ENCODE assay signal across 26 cellular contexts in genomic region chr6:20448828-20449227, GRCh38. TPM values are rescaled to one million over a fixed set of nuclear protein-coding genes. Genes with fewer than 3 reads are reported as not detected.
DNase-seq lines count a peak whose midpoint lies in the region; ATAC-seq, FAIRE-seq and TF ChIP-seq lines count a peak whose summit lies in the region.
"Had no signal": no experiment of that assay in that cellular context is flagged by ENCODE, and none has a peak within 500 bp of the region (broad histone marks: within the 10 kb centered on the region; RNA-seq: fewer than 3 reads in every experiment).

No MANE protein-coding gene starts in this region.

- TF ChIP-seq POLR2A in HepG2 (IDR thresholded peaks at IDR 0.05; ENCODE audit: insufficient read depth in 1 of 2, low read depth in 2 of 2, low read length in 2 of 2): no peak

- no peak for TF ChIP-seq EP300 in HepG2 (IDR thresholded peaks at IDR 0.05; ENCODE audit: low read depth in 2 of 2, low read length in 2 of 2)
- no peak for TF ChIP-seq EP300 in HepG2 (CRISPR knock-in tag; IDR thresholded peaks at IDR 0.05; ENCODE audit: borderline replicate concordance)

- no peak overlapping the region for H2AFZ ChIP-seq in HepG2 (ENCODE audit: low read length)
- H2AFZ ChIP-seq: GM23248 had no signal

- H3K9ac ChIP-seq in HepG2 (ENCODE audit: insufficient read depth, low read depth, low read length): no peak overlapping the region
- H3K9ac ChIP-seq in kidney (ENCODE audit: low read length in 2 of 2): no peak overlapping the region
- H3K9ac ChIP-seq: BLaER1 treated with 17β-estradiol and CSF1 and Interleukin-3, amounts not matched to agents 10 nM and 100 nM; GM23248 had no signal

- TF ChIP-seq RAD21 in HepG2 (CRISPR knock-in tag; IDR thresholded peaks at IDR 0.05): no peak

- peaks cover 5% of the 10 kb centered on the region; the same call in 1 of the 2 replicates for H4K20me1 ChIP-seq in HepG2 (ENCODE audit: insufficient read depth, low read length)

- FAIRE-seq in GM19239 (lab: Jason Lieb, UNC): peak; percentile 47
- peak; percentile 36 for FAIRE-seq in HepG2 (lab: Jason Lieb, UNC)
- no peak for FAIRE-seq in kidney (lab: Jason Lieb, UNC)
- FAIRE-seq: GM12891 had no signal

- H3K27me3 ChIP-seq in HepG2 (ENCODE audit: control insufficient read depth in 1 of 2, insufficient read depth in 2 of 2, low read length in 2 of 2): no peaks in the 10 kb centered on the region
- no peaks in the 10 kb centered on the region for H3K27me3 ChIP-seq in neutrophil
- H3K27me3 ChIP-seq: BLaER1 treated with 17β-estradiol and CSF1 and Interleukin-3, amounts not matched to agents 10 nM and 100 nM had no signal

- H3K27me3 Mint-ChIP-seq in brain: no peaks in the 10 kb centered on the region
- H3K27me3 Mint-ChIP-seq: CD4-positive, alpha-beta memory T cell; IgD-negative memory B cell had no signal

- peaks cover 23% of the 10 kb centered on the region for H3K4me1 ChIP-seq in HepG2 (ENCODE audit: insufficient read depth, low read length)
- peaks cover 9 to 12% of the 10 kb centered on the region in 2 experiments for H3K4me1 ChIP-seq in neutrophil (ENCODE audit: control insufficient read depth in 1 of 2, insufficient read depth in 1 of 2, low read depth in 1 of 2, low read length in 1 of 2)
- peaks cover 0 to 3% of the 10 kb centered on the region in 2 donors for H3K4me1 ChIP-seq in kidney (ENCODE audit: control insufficient read depth in 1 of 2, insufficient read depth in 1 of 2, low read depth in 1 of 2, low read length in 2 of 2)

- DNase-seq in GM19239 (ENCODE audit: insufficient read length, low spot score) (no peak), HepG2 (ENCODE audit: low spot score) (peak; percentile 41), kidney (no peak)
- no peak for DNase-seq in activated effector memory CD4-positive, alpha-beta T cell treated with anti-CD3 and anti-CD28 coated beads, Interleukin-2, amount 50 U/mL, for 16 hours
- DNase-seq in activated CD4-positive, alpha-beta T cell treated with anti-CD3 and anti-CD28 coated beads for 4 hours: no peak
- DNase-seq: 8988T; Caco-2; CD4-positive, alpha-beta memory T cell; DMS 273 treated with DMSO at 0.1 percent for 48 hours; DND-41; GM23248; Karpas-422; NCI-H1694; NCI-H2081; NCI-H2171; NCI-H345; NCI-H526; SHP77 treated with DMSO at 0.1 percent for 48 hours had no signal

- no TSS peak for BruUV-seq in HepG2 (replicated peaks; lab: Mats Ljungman, UMichigan)

- H3K79me2 ChIP-seq in HepG2 (ENCODE audit: insufficient read depth, low read length): peaks cover 71% of the 10 kb centered on the region

- H3K27ac Mint-ChIP-seq in brain: peak overlapping the region in 3 of 5 experiments; percentile 9 to 83 (median 29)
- H3K27ac Mint-ChIP-seq: IgD-negative memory B cell had no signal

- ATAC-seq in HepG2: peak; percentile 95
- ATAC-seq: HCT116 had no signal

- H3K36me3 Mint-ChIP-seq in brain: peaks cover 58% of the 10 kb centered on the region

- TF ChIP-seq CTCF in brain (conservative IDR thresholded peaks at IDR 0.05) (no peak), HepG2 (CRISPR knock-in tag; IDR thresholded peaks at IDR 0.05) (no peak), neutrophil (IDR thresholded peaks at IDR 0.05) (no peak), kidney (IDR thresholded peaks at IDR 0.05; ENCODE audit: borderline replicate concordance, extremely low read depth, insufficient read depth) (no peak)

- peak overlapping the region in 1 of 5 experiments; percentile 29 for H3K4me3 Mint-ChIP-seq in brain
- H3K4me3 Mint-ChIP-seq: CD4-positive, alpha-beta memory T cell; IgD-negative memory B cell had no signal

- H3K9me3 ChIP-seq in HepG2 (ENCODE audit: low read length) (no peaks in the 10 kb centered on the region), neutrophil (no peaks in the 10 kb centered on the region), kidney (ENCODE audit: control insufficient read depth in 1 of 2, low read length in 2 of 2) (no peaks in the 10 kb centered on the region)
- H3K9me3 ChIP-seq: Caco-2 had no signal

- peaks cover 10 to 27% (median 18%) of the 10 kb centered on the region in 5 experiments for H3K9me3 Mint-ChIP-seq in brain
- H3K9me3 Mint-ChIP-seq: CD4-positive, alpha-beta memory T cell; IgD-negative memory B cell had no signal

- WGBS in HepG2 (ENCODE audit: low lambda C conversion rate): 22% methylated on average over 2 of the region's 2 CpGs

- in situ Hi-C loops in HepG2 (cut with HindIII; ENCODE audit: extremely low pct_ligation_motif_present, low pct_unique_long_range_greater_than_20kb): no loop called here

- peaks cover 24% of the 10 kb centered on the region for H3K4me1 Mint-ChIP-seq in brain

- POLR2A ChIA-PET in HepG2 (lab: Yijun Ruan, JAX): no interaction called here

- CTCF ChIA-PET in HepG2 (lab: Yijun Ruan, JAX; ENCODE audit: low intra/inter-chr PET ratio, low total read pairs): no interaction called here

- H3K36me3 ChIP-seq in HepG2 (replicated peaks in 1 of 2; ENCODE audit: control insufficient read depth in 1 of 2, insufficient read depth in 2 of 2, low read length in 2 of 2) (peaks cover 0 to 13% of the 10 kb centered on the region in 2 experiments; a peak in 2 of 5 replicates), neutrophil (peaks cover 7% of the 10 kb centered on the region), kidney (ENCODE audit: control insufficient read depth in 1 of 2, insufficient read depth in 2 of 2, low read length in 2 of 2) (no peaks in the 10 kb centered on the region)

- H3K27ac ChIP-seq in HepG2 (ENCODE audit: extremely low read length, insufficient read depth, low read length) (peak overlapping the region; percentile 3), neutrophil (peak overlapping the region; percentile 64), kidney (ENCODE audit: low read depth in 2 of 2, low read length in 2 of 2) (no peak overlapping the region)
- H3K27ac ChIP-seq: GM23248, RWPE1, SK-N-MC had no signal

- H3K4me2 ChIP-seq in HepG2 (ENCODE audit: low read depth, low read length): peak overlapping the region; percentile 21

- intact Hi-C loops in HepG2 (cut with micrococcal nuclease; ENCODE audit: unreplicated experiment) (loop anchor here (5.0 kb wide), 1 partner anchor 47 kb away; the partner anchor contains the start of gene E2F3), kidney (cut with DNase I) (no loop called here)

- H3K4me3 ChIP-seq in HepG2 (replicated peaks in 1 of 3; ENCODE audit: insufficient read depth in 1 of 3, low read depth in 2 of 3, low read length in 3 of 3) (no peak overlapping the region), neutrophil (ENCODE audit: low read depth in 1 of 2, low read length in 1 of 2) (no peak overlapping the region), kidney (ENCODE audit: low read length in 2 of 2) (no peak overlapping the region)
- H3K4me3 ChIP-seq: BLaER1 treated with 17β-estradiol and CSF1 and Interleukin-3, amounts not matched to agents 10 nM and 100 nM; GM23248; SK-N-MC had no signal

TF ChIP-seq in HepG2, 621 proteins besides CTCF, POLR2A, EP300 and RAD21 (continues in another document):
- TF ChIP-seq CBFB (CRISPR knock-in tag; IDR thresholded peaks at IDR 0.05) (no peak), FOSL2 (CRISPR knock-in tag; IDR thresholded peaks at IDR 0.05) (no peak), ESRRA (CRISPR knock-in tag; IDR thresholded peaks at IDR 0.05; ENCODE audit: low read depth) (no peak), HNF4A (CRISPR knock-in tag; IDR thresholded peaks at IDR 0.05) (peak; percentile 83), MIXL1 (CRISPR knock-in tag; IDR thresholded peaks at IDR 0.05) (peak; percentile 36; the same call in 1 of the 2 replicates), FOXO4 (CRISPR knock-in tag; conservative IDR thresholded peaks at IDR 0.05) (no peak), NCOR1 (IDR thresholded peaks at IDR 0.05; ENCODE audit: borderline replicate concordance, low read length) (0 out of 2 replicates have a peak, but pooled peaks have one; percentile 20), RFX5 (IDR thresholded peaks at IDR 0.05; ENCODE audit: low read depth, low read length) (no peak), TBP (CRISPR knock-in tag; IDR thresholded peaks at IDR 0.05) (no peak), ZNF816 (CRISPR knock-in tag; IDR thresholded peaks at IDR 0.05; ENCODE audit: borderline replicate concordance) (no peak)

RNA-seq across cellular contexts. Expression of gene E2F3, which starts 47.1 kb away (rescaled TPM):
- 8.3 TPM for polyA plus RNA-seq in brain (ENCODE audit: insufficient read depth, low read depth, low replicate concordance)
- total RNA-seq in HepG2 (2016; rRNA removed; fragmentation: Illumina TruSeq; extraction: Trizol): 12.7 and 14.2 TPM in 2 replicates
- total RNA-seq in HepG2 (2016; cell fraction: cytosol; rRNA removed; fragmentation: Illumina TruSeq; extraction: Trizol; ENCODE audit: low read depth): 3.9 and 4.1 TPM in 2 replicates
- total RNA-seq in HepG2 (2016; cell fraction: insoluble cytoplasmic fraction; rRNA removed; fragmentation: Illumina TruSeq; extraction: Trizol): 12.3 and 12.7 TPM in 2 replicates
- 7.4 and 7.6 TPM in 2 replicates for total RNA-seq in HepG2 (2016; cell fraction: membrane; rRNA removed; fragmentation: Illumina TruSeq; extraction: Trizol)
- total RNA-seq in HepG2 (2016; cell fraction: nucleus; rRNA removed; fragmentation: Illumina TruSeq; extraction: Trizol): 18.9 and 19.8 TPM in 2 replicates
- polyA plus RNA-seq in HepG2 (2011; rRNA removed): 6.9 and 8.5 TPM in 2 replicates
- polyA plus RNA-seq in HepG2 (2011; cell fraction: cytosol; rRNA removed): 3.5 and 4.6 TPM in 2 replicates
- polyA plus RNA-seq in HepG2 (2011; cell fraction: nucleus; rRNA removed): 11.4 and 11.9 TPM in 2 replicates
- 6.5 TPM in 2 replicates for polyA plus RNA-seq in HepG2 (2012)
- 0.54 and 0.65 TPM in 2 replicates for polyA plus RNA-seq in HepG2 (2016; cell fraction: cytosol; fragmentation: Illumina TruSeq; extraction: Trizol; ENCODE audit: low read depth)
- 14.7 and 15.7 TPM in 2 replicates for polyA plus RNA-seq in HepG2 (2016; cell fraction: insoluble cytoplasmic fraction; fragmentation: Illumina TruSeq; extraction: Trizol; ENCODE audit: low read depth)
- 3.0 and 3.5 TPM in 2 replicates for polyA plus RNA-seq in HepG2 (2016; cell fraction: membrane; fragmentation: Illumina TruSeq; extraction: Trizol; ENCODE audit: low read depth)
- 42.2 and 42.9 TPM in 2 replicates for polyA plus RNA-seq in HepG2 (2016; cell fraction: nucleus; fragmentation: Illumina TruSeq; extraction: Trizol; ENCODE audit: insufficient read depth, low read depth)
- polyA minus RNA-seq in HepG2 (2011; rRNA and poly(A)+ RNA removed; ENCODE audit: low replicate concordance): 5.7 and 12.9 TPM in 2 replicates
- polyA minus RNA-seq in HepG2 (2011; cell fraction: cytosol; rRNA and poly(A)+ RNA removed): 6.1 and 6.4 TPM in 2 replicates
- polyA minus RNA-seq in HepG2 (2011; cell fraction: nucleus; rRNA and poly(A)+ RNA removed): 10.7 TPM in 2 replicates
- total RNA-seq in kidney: 11.0 TPM
- polyA plus RNA-seq in kidney (ENCODE audit: insufficient read depth, low read depth, low replicate concordance): 3.7 TPM

Comparison
In these comparisons a context has a peak if more than half of its experiments do, and no peak if none do; other contexts are left out.
1. H3K27ac ChIP-seq: peak in HepG2 (single experiment) and neutrophil (single experiment); none in kidney (0 of 2).